In the genomic region with DNA sequence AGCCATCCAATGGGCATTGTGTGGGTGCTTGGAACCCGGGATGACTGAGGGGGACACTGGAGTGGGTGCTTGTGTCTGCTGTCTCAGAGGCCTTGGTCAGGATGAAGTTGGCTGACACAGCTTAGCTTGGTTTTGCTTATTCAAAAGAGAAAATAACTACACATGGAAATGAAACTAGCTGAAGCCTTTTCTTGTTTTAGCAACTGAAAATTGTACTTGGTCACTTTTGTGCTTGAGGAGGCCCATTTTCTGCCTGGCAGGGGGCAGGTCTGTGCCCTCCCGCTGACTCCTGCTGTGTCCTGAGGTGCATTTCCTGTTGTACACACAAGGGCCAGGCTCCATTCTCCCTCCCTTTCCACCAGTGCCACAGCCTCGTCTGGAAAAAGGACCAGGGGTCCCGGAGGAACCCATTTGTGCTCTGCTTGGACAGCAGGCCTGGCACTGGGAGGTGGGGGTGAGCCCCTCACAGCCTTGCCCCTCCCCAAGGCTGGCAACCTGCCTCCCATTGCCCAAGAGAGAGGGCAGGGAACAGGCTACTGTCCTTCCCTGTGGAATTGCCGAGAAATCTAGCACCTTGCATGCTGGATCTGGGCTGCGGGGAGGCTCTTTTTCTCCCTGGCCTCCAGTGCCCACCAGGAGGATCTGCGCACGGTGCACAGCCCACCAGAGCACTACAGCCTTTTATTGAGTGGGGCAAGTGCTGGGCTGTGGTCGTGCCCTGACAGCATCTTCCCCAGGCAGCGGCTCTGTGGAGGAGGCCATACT, we compare ENCODE assay signal across 1 cellular context.
TF ChIP-seq lines count a peak whose summit lies in the region.

No MANE protein-coding gene starts in this region.

TF ChIP-seq in GM23338, 12 proteins besides CTCF, POLR2A, EP300 and RAD21 (continued from another document):
- TF ChIP-seq, protein P1, sequence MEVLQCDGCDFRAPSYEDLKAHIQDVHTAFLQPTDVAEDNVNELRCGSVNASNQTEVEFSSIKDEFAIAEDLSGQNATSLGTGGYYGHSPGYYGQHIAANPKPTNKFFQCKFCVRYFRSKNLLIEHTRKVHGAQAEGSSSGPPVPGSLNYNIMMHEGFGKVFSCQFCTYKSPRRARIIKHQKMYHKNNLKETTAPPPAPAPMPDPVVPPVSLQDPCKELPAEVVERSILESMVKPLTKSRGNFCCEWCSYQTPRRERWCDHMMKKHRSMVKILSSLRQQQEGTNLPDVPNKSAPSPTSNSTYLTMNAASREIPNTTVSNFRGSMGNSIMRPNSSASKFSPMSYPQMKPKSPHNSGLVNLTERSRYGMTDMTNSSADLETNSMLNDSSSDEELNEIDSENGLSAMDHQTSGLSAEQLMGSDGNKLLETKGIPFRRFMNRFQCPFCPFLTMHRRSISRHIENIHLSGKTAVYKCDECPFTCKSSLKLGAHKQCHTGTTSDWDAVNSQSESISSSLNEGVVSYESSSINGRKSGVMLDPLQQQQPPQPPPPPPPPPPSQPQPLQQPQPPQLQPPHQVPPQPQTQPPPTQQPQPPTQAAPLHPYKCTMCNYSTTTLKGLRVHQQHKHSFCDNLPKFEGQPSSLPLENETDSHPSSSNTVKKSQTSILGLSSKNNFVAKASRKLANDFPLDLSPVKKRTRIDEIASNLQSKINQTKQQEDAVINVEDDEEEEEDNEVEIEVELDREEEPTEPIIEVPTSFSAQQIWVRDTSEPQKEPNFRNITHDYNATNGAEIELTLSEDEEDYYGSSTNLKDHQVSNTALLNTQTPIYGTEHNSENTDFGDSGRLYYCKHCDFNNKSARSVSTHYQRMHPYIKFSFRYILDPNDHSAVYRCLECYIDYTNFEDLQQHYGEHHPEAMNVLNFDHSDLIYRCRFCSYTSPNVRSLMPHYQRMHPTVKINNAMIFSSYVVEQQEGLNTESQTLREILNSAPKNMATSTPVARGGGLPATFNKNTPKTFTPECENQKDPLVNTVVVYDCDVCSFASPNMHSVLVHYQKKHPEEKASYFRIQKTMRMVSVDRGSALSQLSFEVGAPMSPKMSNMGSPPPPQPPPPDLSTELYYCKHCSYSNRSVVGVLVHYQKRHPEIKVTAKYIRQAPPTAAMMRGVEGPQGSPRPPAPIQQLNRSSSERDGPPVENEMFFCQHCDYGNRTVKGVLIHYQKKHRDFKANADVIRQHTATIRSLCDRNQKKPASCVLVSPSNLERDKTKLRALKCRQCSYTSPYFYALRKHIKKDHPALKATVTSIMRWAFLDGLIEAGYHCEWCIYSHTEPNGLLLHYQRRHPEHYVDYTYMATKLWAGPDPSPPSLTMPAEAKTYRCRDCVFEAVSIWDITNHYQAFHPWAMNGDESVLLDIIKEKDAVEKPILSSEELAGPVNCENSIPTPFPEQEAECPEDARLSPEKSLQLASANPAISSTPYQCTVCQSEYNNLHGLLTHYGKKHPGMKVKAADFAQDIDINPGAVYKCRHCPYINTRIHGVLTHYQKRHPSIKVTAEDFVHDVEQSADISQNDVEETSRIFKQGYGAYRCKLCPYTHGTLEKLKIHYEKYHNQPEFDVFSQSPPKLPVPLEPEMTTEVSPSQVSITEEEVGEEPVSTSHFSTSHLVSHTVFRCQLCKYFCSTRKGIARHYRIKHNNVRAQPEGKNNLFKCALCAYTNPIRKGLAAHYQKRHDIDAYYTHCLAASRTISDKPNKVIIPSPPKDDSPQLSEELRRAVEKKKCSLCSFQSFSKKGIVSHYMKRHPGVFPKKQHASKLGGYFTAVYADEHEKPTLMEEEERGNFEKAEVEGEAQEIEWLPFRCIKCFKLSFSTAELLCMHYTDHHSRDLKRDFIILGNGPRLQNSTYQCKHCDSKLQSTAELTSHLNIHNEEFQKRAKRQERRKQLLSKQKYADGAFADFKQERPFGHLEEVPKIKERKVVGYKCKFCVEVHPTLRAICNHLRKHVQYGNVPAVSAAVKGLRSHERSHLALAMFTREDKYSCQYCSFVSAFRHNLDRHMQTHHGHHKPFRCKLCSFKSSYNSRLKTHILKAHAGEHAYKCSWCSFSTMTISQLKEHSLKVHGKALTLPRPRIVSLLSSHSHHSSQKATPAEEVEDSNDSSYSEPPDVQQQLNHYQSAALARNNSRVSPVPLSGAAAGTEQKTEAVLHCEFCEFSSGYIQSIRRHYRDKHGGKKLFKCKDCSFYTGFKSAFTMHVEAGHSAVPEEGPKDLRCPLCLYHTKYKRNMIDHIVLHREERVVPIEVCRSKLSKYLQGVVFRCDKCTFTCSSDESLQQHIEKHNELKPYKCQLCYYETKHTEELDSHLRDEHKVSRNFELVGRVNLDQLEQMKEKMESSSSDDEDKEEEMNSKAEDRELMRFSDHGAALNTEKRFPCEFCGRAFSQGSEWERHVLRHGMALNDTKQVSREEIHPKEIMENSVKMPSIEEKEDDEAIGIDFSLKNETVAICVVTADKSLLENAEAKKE (CRISPR knock-in tag; IDR thresholded peaks at IDR 0.05) = no peak
- TF ChIP-seq ZNF331 (CRISPR knock-in tag; IDR thresholded peaks at IDR 0.05; ENCODE audit: low read depth) (no peak), ZNF114 (CRISPR knock-in tag; IDR thresholded peaks at IDR 0.05) (no peak), NANOG (IDR thresholded peaks at IDR 0.05; ENCODE audit: borderline replicate concordance) (no peak), CREB1 (CRISPR knock-in tag; IDR thresholded peaks at IDR 0.05; ENCODE audit: low read depth) (no peak), EZH2phosphoT487 (IDR thresholded peaks at IDR 0.05; ENCODE audit: unreplicated experiment) (no peak), EZH2 (IDR thresholded peaks at IDR 0.05; ENCODE audit: low read depth, unreplicated experiment) (no peak)
- TF ChIP-seq, protein P2, sequence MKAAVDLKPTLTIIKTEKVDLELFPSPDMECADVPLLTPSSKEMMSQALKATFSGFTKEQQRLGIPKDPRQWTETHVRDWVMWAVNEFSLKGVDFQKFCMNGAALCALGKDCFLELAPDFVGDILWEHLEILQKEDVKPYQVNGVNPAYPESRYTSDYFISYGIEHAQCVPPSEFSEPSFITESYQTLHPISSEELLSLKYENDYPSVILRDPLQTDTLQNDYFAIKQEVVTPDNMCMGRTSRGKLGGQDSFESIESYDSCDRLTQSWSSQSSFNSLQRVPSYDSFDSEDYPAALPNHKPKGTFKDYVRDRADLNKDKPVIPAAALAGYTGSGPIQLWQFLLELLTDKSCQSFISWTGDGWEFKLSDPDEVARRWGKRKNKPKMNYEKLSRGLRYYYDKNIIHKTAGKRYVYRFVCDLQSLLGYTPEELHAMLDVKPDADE (IDR thresholded peaks at IDR 0.05) = no peak
TF ChIP-seq in GM23338: peak in this region for 0.
